Comparison of ENCODE assay signal across 10 cellular contexts in genomic region chr3:48896991-48897390, GRCh38. TPM values are rescaled to one million over a fixed set of nuclear protein-coding genes. Genes with fewer than 3 reads are reported as not detected.
DNase-seq lines count a peak whose midpoint lies in the region; ATAC-seq, FAIRE-seq and TF ChIP-seq lines count a peak whose summit lies in the region.
"Had no signal": no experiment of that assay in that cellular context is flagged by ENCODE, and none has a peak within 500 bp of the region (broad histone marks: within the 10 kb centered on the region; RNA-seq: fewer than 3 reads in every experiment).

No MANE protein-coding gene starts in this region.

- peaks cover 9% of the 10 kb centered on the region; the same call in 1 of the 2 replicates for H3K79me2 ChIP-seq in Loucy (ENCODE audit: insufficient read depth, low read length)
- H3K79me2 ChIP-seq in GM12878 (ENCODE audit: control insufficient read depth, insufficient read depth, low read length), result peaks cover 2% of the 10 kb centered on the region
- peaks cover 12% of the 10 kb centered on the region for H3K79me2 ChIP-seq in parathyroid adenoma

- no peak for TF ChIP-seq EP300 in GM12878 (IDR thresholded peaks at IDR 0.05; ENCODE audit: borderline replicate concordance in 1 of 2, control insufficient read depth in 1 of 2, low read depth in 2 of 2, low read length in 2 of 2)

- no peak overlapping the region for H2AFZ ChIP-seq in Loucy (ENCODE audit: low read length)
- H2AFZ ChIP-seq in GM12878 (ENCODE audit: control insufficient read depth, low read depth, low read length), result no peak overlapping the region
- H2AFZ ChIP-seq in parathyroid adenoma, result no peak overlapping the region

- H3K36me3 ChIP-seq in Loucy (ENCODE audit: insufficient read depth, low read length), result no peaks in the 10 kb centered on the region
- H3K36me3 ChIP-seq in GM12878 (ENCODE audit: control insufficient read depth in 2 of 2, insufficient read depth in 2 of 2, low read length in 1 of 2), result no peaks in the 10 kb centered on the region
- H3K36me3 ChIP-seq in parathyroid adenoma (ENCODE audit: control insufficient read depth, insufficient read depth, low read length), result no peaks in the 10 kb centered on the region
- H3K36me3 ChIP-seq in breast epithelium, result no peaks in the 10 kb centered on the region

- H3K4me1 ChIP-seq in Loucy (ENCODE audit: insufficient read depth, low read length, poor library complexity, severe bottlenecking), result peaks cover 26% of the 10 kb centered on the region
- H3K4me1 ChIP-seq in GM12878 (ENCODE audit: control insufficient read depth, insufficient read depth, low read length), result peaks cover 18% of the 10 kb centered on the region
- peaks cover 12% of the 10 kb centered on the region for H3K4me1 ChIP-seq in parathyroid adenoma
- peaks cover 0 to 7% of the 10 kb centered on the region in 2 donors for H3K4me1 ChIP-seq in breast epithelium

- POLR2A ChIA-PET in GM12878 (lab: Charles Lee), result interaction anchor here (0.6 to 1.9 kb wide), 10 partner anchors 9 to 909 kb away, joined by 3 to 5 read pairs (median 4); partner anchors contain the start of gene PRKAR2A

- no peaks in the 10 kb centered on the region for H3K9me2 ChIP-seq in Loucy (replicated peaks; ENCODE audit: low read depth, low read length)

- SMC1A ChIA-PET in GM12878 (lab: Charles Lee; ENCODE audit: uncharacterized antibody, unreplicated experiment), result interaction anchor here (1.0 to 3.0 kb wide), 10 partner anchors 10 to 85 kb away, joined by 3 to 14 read pairs (median 3); partner anchors contain the start of gene ARIH2

- BruUV-seq in GM12878 (replicated peaks; lab: Mats Ljungman, UMichigan), result no TSS peak

- H3K27ac ChIP-seq in GM12878 (ENCODE audit: control insufficient read depth, insufficient read depth), result no peak overlapping the region
- peak overlapping the region; percentile 35 for H3K27ac ChIP-seq in parathyroid adenoma
- no peak overlapping the region for H3K27ac ChIP-seq in breast epithelium
- H3K27ac ChIP-seq: 22Rv1 had no signal

- H3K4me2 ChIP-seq in Loucy (ENCODE audit: low read depth, low read length, poor library complexity, severe bottlenecking) (peak overlapping the region; percentile 39), GM12878 (ENCODE audit: control insufficient read depth, insufficient read depth) (no peak overlapping the region; the same call in none of the 2 replicates), parathyroid adenoma (ENCODE audit: low read length) (peak overlapping the region; percentile 33)

- H3F3A ChIP-seq in Loucy (ENCODE audit: low read depth), result no peaks in the 10 kb centered on the region

- FAIRE-seq in GM12878 (lab: Jason Lieb, UNC), result no peak

- DNase-seq in SIG-M5 treated with dmso at 0.1 percent for 504 hours (lab: John Stamatoyannopoulos, UW; ENCODE audit: unreplicated experiment) (peak; percentile 19), SIG-M5 (lab: John Stamatoyannopoulos, UW) (no peak), GM12878 (ENCODE audit: low read depth, low spot score) (no peak), breast epithelium (ENCODE audit: low spot score in 2 of 2) (no peak), SHP77 (lab: John Stamatoyannopoulos, UW) (no peak), Ammon's horn (ENCODE audit: low spot score) (no peak)
- DNase-seq: NCI-H345 had no signal

- TF ChIP-seq POLR2A in GM12878 (IDR thresholded peaks at IDR 0.05; ENCODE audit: low read depth, low read length) (no peak), breast epithelium (IDR thresholded peaks at IDR 0.05) (no peak)

- no peak for TF ChIP-seq CTCF in Loucy (conservative IDR thresholded peaks at IDR 0.05; ENCODE audit: low read length)
- no peak for TF ChIP-seq CTCF in GM12878 (IDR thresholded peaks at IDR 0.05 in 2 of 3, conservative IDR thresholded peaks at IDR 0.05 in 1 of 3; ENCODE audit: control insufficient read depth in 2 of 3, extremely low read depth in 1 of 3, insufficient read depth in 1 of 3, low read depth in 3 of 3, low read length in 3 of 3)
- TF ChIP-seq CTCF in parathyroid adenoma (IDR thresholded peaks at IDR 0.05), result no peak
- no peak for TF ChIP-seq CTCF in breast epithelium (IDR thresholded peaks at IDR 0.05)

- intact Hi-C loops in GM12878 (cut with micrococcal nuclease; ENCODE audit: unreplicated experiment), result loop anchor here (5.0 kb wide), 1 partner anchor 50 kb away; the partner anchor contains the start of gene PRKAR2A
- intact Hi-C loops in breast epithelium (cut with DNase I; ENCODE audit: low total_unique reads), result no loop called here

- no peaks in the 10 kb centered on the region for H4K20me1 ChIP-seq in Loucy (ENCODE audit: insufficient read depth, low read length, poor library complexity, severe bottlenecking)
- no peaks in the 10 kb centered on the region for H4K20me1 ChIP-seq in GM12878 (ENCODE audit: control insufficient read depth, insufficient read depth)

- in situ Hi-C loops in GM12878 (cut with MboI), result no loop called here

- CTCF ChIA-PET in GM12878 (lab: Yijun Ruan, JAX), result interaction anchor here (0.5 to 3.2 kb wide), 11 partner anchors 10 to 738 kb away, joined by 3 to 12 read pairs (median 3); partner anchors contain the start of genes ARIH2 and WDR6

- 100% methylated on average over 1 of the region's 1 CpG for WGBS in GM12878 (ENCODE audit: insufficient coverage, insufficient replicate concordance, low lambda C conversion rate, missing lambda C conversion rate)

- TF ChIP-seq RAD21 in GM12878 (IDR thresholded peaks at IDR 0.05; ENCODE audit: insufficient read depth, low read depth, low read length), result no peak

- H3K27me3 ChIP-seq in Loucy (ENCODE audit: insufficient read depth, low read length, poor library complexity, severe bottlenecking), result no peaks in the 10 kb centered on the region
- no peaks in the 10 kb centered on the region for H3K27me3 ChIP-seq in GM12878 (replicated peaks in 1 of 2; ENCODE audit: control insufficient read depth in 2 of 2, insufficient read depth in 2 of 2, low read length in 1 of 2)
- no peaks in the 10 kb centered on the region for H3K27me3 ChIP-seq in parathyroid adenoma (ENCODE audit: control insufficient read depth, insufficient read depth, low read length)
- no peaks in the 10 kb centered on the region for H3K27me3 ChIP-seq in breast epithelium

- no peak for ATAC-seq in GM12878

- no peak overlapping the region for H3K9ac ChIP-seq in Loucy (ENCODE audit: low read depth, low read length, poor library complexity, severe bottlenecking)
- H3K9ac ChIP-seq in GM12878 (ENCODE audit: control insufficient read depth, insufficient read depth, low read length), result no peak overlapping the region; the same call in 1 of the 2 replicates
- H3K9ac ChIP-seq in parathyroid adenoma, result no peak overlapping the region

- RAD21 ChIA-PET in GM12878 (lab: Charles Lee; ENCODE audit: unreplicated experiment), result interaction anchor here (0.8 to 1.7 kb wide), 8 partner anchors 16 to 157 kb away, joined by 3 to 7 read pairs (median 4); partner anchors contain the start of genes ARIH2 and PRKAR2A

- H3K4me3 ChIP-seq in Loucy (ENCODE audit: low read length, poor library complexity, severe bottlenecking) (peak overlapping the region; percentile 80), GM12878 (no peak overlapping the region), parathyroid adenoma (ENCODE audit: low read depth, low read length) (no peak overlapping the region), breast epithelium (no peak overlapping the region)

- H3K9me3 ChIP-seq in Loucy (ENCODE audit: insufficient read depth, low read depth, low read length), result no peaks in the 10 kb centered on the region
- H3K9me3 ChIP-seq in GM12878 (replicated peaks; ENCODE audit: control insufficient read depth, insufficient read depth, low read length), result no peaks in the 10 kb centered on the region
- no peaks in the 10 kb centered on the region for H3K9me3 ChIP-seq in parathyroid adenoma (ENCODE audit: control insufficient read depth, low read length)
- no peaks in the 10 kb centered on the region for H3K9me3 ChIP-seq in breast epithelium

RNA-seq across cellular contexts. Expression of gene SLC25A20, which starts 1.7 kb away (rescaled TPM):
- 10.9 and 13.8 TPM in 2 replicates for total RNA-seq in GM12878 (2013; cell fraction: nucleolus; rRNA removed)
- total RNA-seq in GM12878 (2014; rRNA removed), result 22.4 and 22.9 TPM in 2 replicates
- total RNA-seq in GM12878 (2014; rRNA removed; fragmentation: Illumina TruSeq; extraction: Trizol), result 20.7 and 24.2 TPM in 2 replicates
- 12.9 and 14.5 TPM in 2 replicates for total RNA-seq in GM12878 (2021)
- 16.1 TPM for polyA plus RNA-seq in GM12878 (2011; ENCODE audit: low read depth)
- polyA plus RNA-seq in GM12878 (2011; rRNA removed), result 26.2 and 31.5 TPM in 2 replicates
- polyA plus RNA-seq in GM12878 (2011; cell fraction: cytosol; rRNA removed), result 15.0 and 18.6 TPM in 2 replicates
- 16.0 and 16.8 TPM in 2 replicates for polyA plus RNA-seq in GM12878 (2011; cell fraction: nucleus; rRNA removed)
- polyA plus RNA-seq in GM12878 (2012), result 13.6 and 19.1 TPM in 2 replicates
- polyA plus RNA-seq in GM12878 (2014; fragmentation: Illumina TruSeq; extraction: Trizol), result 21.9 and 24.0 TPM in 2 replicates
- polyA plus RNA-seq in GM12878 (2014; fragmentation: Nextera tagmentation; extraction: Ambion mirVana), result 10 to 100 TPM; 14.4 to 18.7 TPM
- polyA plus RNA-seq in GM12878 (2014; rRNA removed), result 18.5 TPM in 2 replicates
- 10 to 100 TPM; 31.5 to 38.6 TPM for polyA plus RNA-seq in GM12878 (2016; fragmentation: Nextera tagmentation; extraction: Ambion mirVana)
- polyA minus RNA-seq in GM12878 (2011; rRNA and poly(A)+ RNA removed), result 10.4 and 16.0 TPM in 2 replicates
- 2.5 and 3.1 TPM in 2 replicates for polyA minus RNA-seq in GM12878 (2011; cell fraction: cytosol; rRNA and poly(A)+ RNA removed)
- polyA minus RNA-seq in GM12878 (2011; cell fraction: nucleus; rRNA and poly(A)+ RNA removed), result 2.4 and 3.8 TPM in 2 replicates
- 10 to 100 TPM; 24.7 to 37.3 (median 30.2) TPM for total RNA-seq in breast epithelium

RNA-seq across cellular contexts. Expression of gene ARIH2, which starts 21.7 kb away (rescaled TPM):
- 128 and 140 TPM in 2 replicates for total RNA-seq in GM12878 (2013; cell fraction: nucleolus; rRNA removed)
- total RNA-seq in GM12878 (2014; rRNA removed) (74.7 and 77.4 TPM in 2 replicates), GM12878 (2014; rRNA removed; fragmentation: Illumina TruSeq; extraction: Trizol) (63.6 and 67.1 TPM in 2 replicates), GM12878 (2021) (58.7 and 61.8 TPM in 2 replicates), breast epithelium (100 to 1,000 TPM in 1 of 3 donors, 10 to 100 TPM in 2; 70.7 to 111 (median 100.0) TPM)
- polyA plus RNA-seq in GM12878 (2011; ENCODE audit: low read depth), result 30.9 TPM
- polyA plus RNA-seq in GM12878 (2011; rRNA removed) (59.7 and 74.0 TPM in 2 replicates), GM12878 (2014; fragmentation: Illumina TruSeq; extraction: Trizol) (50.5 and 60.2 TPM in 2 replicates), GM12878 (2014; fragmentation: Nextera tagmentation; extraction: Ambion mirVana) (10 to 100 TPM; 18.7 to 22.2 TPM), GM12878 (2014; rRNA removed) (56.8 and 58.5 TPM in 2 replicates), GM12878 (2016; fragmentation: Nextera tagmentation; extraction: Ambion mirVana) (10 to 100 TPM; 70.1 to 74.4 TPM)
- polyA plus RNA-seq in GM12878 (2011; cell fraction: cytosol; rRNA removed), result 67.2 and 70.7 TPM in 2 replicates
- polyA plus RNA-seq in GM12878 (2011; cell fraction: nucleus; rRNA removed), result 67.3 and 73.8 TPM in 2 replicates
- polyA plus RNA-seq in GM12878 (2012), result 32.0 and 43.5 TPM in 2 replicates
- 83.8 and 86.3 TPM in 2 replicates for polyA minus RNA-seq in GM12878 (2011; rRNA and poly(A)+ RNA removed)
- 24.6 and 41.0 TPM in 2 replicates for polyA minus RNA-seq in GM12878 (2011; cell fraction: cytosol; rRNA and poly(A)+ RNA removed)
- 28.0 and 56.9 TPM in 2 replicates for polyA minus RNA-seq in GM12878 (2011; cell fraction: nucleus; rRNA and poly(A)+ RNA removed)

RNA-seq across cellular contexts. Expression of gene PRKAR2A, which starts 49.3 kb away (rescaled TPM):
- total RNA-seq in GM12878 (2013; cell fraction: nucleolus; rRNA removed), result 20.3 and 40.6 TPM in 2 replicates
- 18.6 TPM in 2 replicates for total RNA-seq in GM12878 (2014; rRNA removed)
- total RNA-seq in GM12878 (2014; rRNA removed; fragmentation: Illumina TruSeq; extraction: Trizol), result 19.6 and 22.1 TPM in 2 replicates
- total RNA-seq in GM12878 (2021), result 38.2 and 46.2 TPM in 2 replicates
- polyA plus RNA-seq in GM12878 (2011; ENCODE audit: low read depth), result 8.7 TPM
- polyA plus RNA-seq in GM12878 (2011; rRNA removed), result 11.6 and 15.1 TPM in 2 replicates
- polyA plus RNA-seq in GM12878 (2011; cell fraction: cytosol; rRNA removed), result 7.3 and 7.8 TPM in 2 replicates
- 3.3 and 4.7 TPM in 2 replicates for polyA plus RNA-seq in GM12878 (2011; cell fraction: nucleus; rRNA removed)
- polyA plus RNA-seq in GM12878 (2012), result 10.2 and 10.5 TPM in 2 replicates
- 22.7 and 24.0 TPM in 2 replicates for polyA plus RNA-seq in GM12878 (2014; fragmentation: Illumina TruSeq; extraction: Trizol)
- 10 to 100 TPM in 1 of 2 experiments, 1 to 10 TPM in 1; 9.8 to 11.1 TPM for polyA plus RNA-seq in GM12878 (2014; fragmentation: Nextera tagmentation; extraction: Ambion mirVana)
- 12.3 and 14.5 TPM in 2 replicates for polyA plus RNA-seq in GM12878 (2014; rRNA removed)
- polyA plus RNA-seq in GM12878 (2016; fragmentation: Nextera tagmentation; extraction: Ambion mirVana), result 10 to 100 TPM; 13.1 to 13.4 TPM
- 16.2 and 20.2 TPM in 2 replicates for polyA minus RNA-seq in GM12878 (2011; rRNA and poly(A)+ RNA removed)
- polyA minus RNA-seq in GM12878 (2011; cell fraction: cytosol; rRNA and poly(A)+ RNA removed), result 8.3 and 12.1 TPM in 2 replicates
- 7.1 and 18.4 TPM in 2 replicates for polyA minus RNA-seq in GM12878 (2011; cell fraction: nucleus; rRNA and poly(A)+ RNA removed)
- total RNA-seq in breast epithelium, result 10 to 100 TPM; 27.2 to 33.0 (median 30.7) TPM
